1 cellular context compared by ENCODE assay signal in the genomic region with DNA sequence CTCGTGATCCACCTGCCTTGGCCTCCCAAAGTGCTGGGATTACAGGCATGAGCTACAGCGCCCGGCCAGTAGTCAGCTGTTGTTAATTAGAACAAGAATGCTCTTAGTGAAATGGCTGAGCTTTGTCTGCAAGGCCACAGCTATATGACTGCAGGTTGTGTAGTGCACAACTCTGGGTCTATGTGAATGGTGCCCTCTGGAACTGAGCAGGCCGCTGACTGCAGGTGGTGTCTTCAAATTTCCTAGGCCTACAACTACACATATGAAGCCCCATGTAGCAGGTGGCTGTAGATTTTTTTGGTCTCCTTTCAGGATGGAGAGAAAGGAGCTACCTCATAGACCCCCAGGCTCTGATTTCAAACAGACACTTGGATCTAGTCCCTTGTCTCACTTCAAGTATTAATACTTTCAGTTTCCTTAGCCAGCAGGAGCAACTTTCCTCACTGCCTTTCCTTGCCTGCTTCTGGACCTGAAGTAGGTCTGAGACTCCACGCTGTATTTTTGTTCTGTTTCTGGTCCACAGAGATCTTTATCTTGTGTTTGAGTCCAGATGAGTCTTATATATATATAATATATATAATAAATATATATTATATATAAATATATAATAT.
TF ChIP-seq lines count a peak whose summit lies in the region.

No MANE protein-coding gene starts in this region.

TF ChIP-seq in WTC11, 78 proteins besides CTCF, POLR2A, EP300 and RAD21 (continued from another document):
- TF ChIP-seq, protein P1, sequence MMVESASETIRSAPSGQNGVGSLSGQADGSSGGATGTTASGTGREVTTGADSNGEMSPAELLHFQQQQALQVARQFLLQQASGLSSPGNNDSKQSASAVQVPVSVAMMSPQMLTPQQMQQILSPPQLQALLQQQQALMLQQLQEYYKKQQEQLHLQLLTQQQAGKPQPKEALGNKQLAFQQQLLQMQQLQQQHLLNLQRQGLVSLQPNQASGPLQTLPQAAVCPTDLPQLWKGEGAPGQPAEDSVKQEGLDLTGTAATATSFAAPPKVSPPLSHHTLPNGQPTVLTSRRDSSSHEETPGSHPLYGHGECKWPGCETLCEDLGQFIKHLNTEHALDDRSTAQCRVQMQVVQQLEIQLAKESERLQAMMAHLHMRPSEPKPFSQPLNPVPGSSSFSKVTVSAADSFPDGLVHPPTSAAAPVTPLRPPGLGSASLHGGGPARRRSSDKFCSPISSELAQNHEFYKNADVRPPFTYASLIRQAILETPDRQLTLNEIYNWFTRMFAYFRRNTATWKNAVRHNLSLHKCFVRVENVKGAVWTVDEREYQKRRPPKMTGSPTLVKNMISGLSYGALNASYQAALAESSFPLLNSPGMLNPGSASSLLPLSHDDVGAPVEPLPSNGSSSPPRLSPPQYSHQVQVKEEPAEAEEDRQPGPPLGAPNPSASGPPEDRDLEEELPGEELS (CRISPR knock-in tag; IDR thresholded peaks at IDR 0.05) = no peak
